Comparison of ENCODE assay signal across 8 cellular contexts in genomic region chr2:151297882-151298281, GRCh38. TPM values are rescaled to one million over a fixed set of nuclear protein-coding genes. Genes with fewer than 3 reads are reported as not detected.
DNase-seq lines count a peak whose midpoint lies in the region; ATAC-seq and TF ChIP-seq lines count a peak whose summit lies in the region.

No MANE protein-coding gene starts in this region.

- peak; percentile 85 for ATAC-seq in GM19023 (IDR thresholded peaks at IDR 0.05; ENCODE audit: unreplicated experiment)
- ATAC-seq in HG02678 (IDR thresholded peaks at IDR 0.05; ENCODE audit: unreplicated experiment): peak; percentile 97
- ATAC-seq in naive B cell (ENCODE audit: low read depth in 2 of 2): peak; percentile 78 to 85

- H3K4me3 Mint-ChIP-seq in naive B cell: peak overlapping the region in 2 of 8 donors; percentile 12 to 70

- POLR2A ChIA-PET in RWPE1 (lab: Yijun Ruan, JAX; ENCODE audit: low non-redundant PET): no interaction called here

- TF ChIP-seq CTCF in RWPE1 (conservative IDR thresholded peaks at IDR 0.05; ENCODE audit: low read depth): no peak

- no peaks in the 10 kb centered on the region for H3K36me3 Mint-ChIP-seq in naive B cell

- no peaks in the 10 kb centered on the region for H3K27me3 Mint-ChIP-seq in naive B cell

- CTCF ChIA-PET in RWPE1 (lab: Yijun Ruan, JAX): no interaction called here

- DNase-seq in MV-4-11 (lab: John Stamatoyannopoulos, UW): peak; percentile 91
- peak; percentile 22 for DNase-seq in naive B cell
- no peak for DNase-seq in D341Med (ENCODE audit: low spot score)
- no peak for DNase-seq in NCI-H82 treated with DMSO at 0.1 percent for 48 hours (lab: John Stamatoyannopoulos, UW; ENCODE audit: unreplicated experiment)
- DNase-seq in RWPE1 (ENCODE audit: low spot score): no peak
- DNase-seq in T-helper 2 cell: no peak

- peaks cover 6 to 18% (median 6%) of the 10 kb centered on the region in 3 donors for H3K4me1 Mint-ChIP-seq in naive B cell

- no peak overlapping the region for H3K27ac ChIP-seq in RWPE1

- H3K9me3 Mint-ChIP-seq in naive B cell: no peaks in the 10 kb centered on the region

- H3K27ac Mint-ChIP-seq in naive B cell: peak overlapping the region in 2 of 6 donors; percentile 33 to 74

RNA-seq across cellular contexts. Expression of gene NMI, which starts 8.4 kb away (rescaled TPM):
- polyA plus RNA-seq in naive B cell (ENCODE audit: low read depth in 6 of 6): 10 to 100 TPM; 32.0 to 54.9 (median 45.2) TPM

RNA-seq across cellular contexts. Expression of gene RBM43, which starts 36.2 kb away (rescaled TPM):
- polyA plus RNA-seq in naive B cell (ENCODE audit: low read depth in 6 of 6): 1 to 10 TPM in 4 of 6 donors, under 1 TPM in 1, not detected in 1; 0.96 to 3.6 (median 3.0) TPM

RNA-seq across cellular contexts. Expression of gene TNFAIP6, which starts 59.5 kb away (rescaled TPM):
- under 1 TPM in 1 of 6 donors, not detected in 5; 0.25 TPM for polyA plus RNA-seq in naive B cell (ENCODE audit: low read depth in 6 of 6)

Comparison
In these comparisons a context has a peak if more than half of its experiments do, and no peak if none do; other contexts are left out.
1. DNase-seq: peak in MV-4-11 (single experiment) and naive B cell (single experiment); none in D341Med (single experiment), NCI-H82 treated with DMSO at 0.1 percent for 48 hours (single experiment), RWPE1 (single experiment) and T-helper 2 cell (0 of 5).
2. Peak in every context shown above with its lines, with median percentiles within 50 percentile points of each other: ATAC-seq.